Comparison of ENCODE assay signal across 11 cellular contexts in genomic region chr15:87777054-87777498, GRCh38.
A peak's percentile ranks its signal among the peaks of the same experiment; 100 is the strongest.
DNase-seq lines count a peak whose midpoint lies in the region; ATAC-seq and TF ChIP-seq lines count a peak whose summit lies in the region.
"Had no signal": no experiment of that assay in that cellular context is flagged by ENCODE, and none has a peak within 500 bp of the region (broad histone marks: within the 10 kb centered on the region; RNA-seq: fewer than 3 reads in every experiment).

No MANE protein-coding gene starts in this region.

- ATAC-seq in psoas muscle (peak; percentile 67 to 90 (median 84)), HG02642 (IDR thresholded peaks at IDR 0.05; ENCODE audit: poor library complexity, unreplicated experiment) (no peak)
- ATAC-seq: esophagus mucosa had no signal

- H3K9me3 ChIP-seq in psoas muscle (no peaks in the 10 kb centered on the region), smooth muscle cell (replicated peaks; ENCODE audit: low read depth) (no peaks in the 10 kb centered on the region)

- H3K9ac ChIP-seq in smooth muscle cell (ENCODE audit: low read depth) = no peak overlapping the region

- H3K79me2 ChIP-seq in smooth muscle cell (ENCODE audit: low read depth) = no peaks in the 10 kb centered on the region

- H3K4me1 ChIP-seq in psoas muscle (peaks cover 3% of the 10 kb centered on the region), smooth muscle cell (ENCODE audit: low read depth) (no peaks in the 10 kb centered on the region)

- DNase-seq in EL (peak; percentile 90), MV-4-11 (lab: John Stamatoyannopoulos, UW) (peak; percentile 92), fibroblast of peridontal ligament (ENCODE audit: extremely low read depth) (peak; percentile 91), psoas muscle (peak in 1 of 2 donors; percentile 20), osteocyte (ENCODE audit: extremely low spot score, unreplicated experiment) (no peak), NCI-H146 treated with DMSO at 0.1 percent for 48 hours (lab: John Stamatoyannopoulos, UW; ENCODE audit: unreplicated experiment) (no peak), smooth muscle cell (lab: John Stamatoyannopoulos, UW; ENCODE audit: unreplicated experiment) (no peak)
- DNase-seq: DMS153, NCI-H69 had no signal

- no peaks in the 10 kb centered on the region for H3K27me3 Mint-ChIP-seq in osteocyte (ENCODE audit: unreplicated experiment)

- no peaks in the 10 kb centered on the region for H3F3A ChIP-seq in smooth muscle cell (ENCODE audit: low read depth)

- peaks cover 4% of the 10 kb centered on the region for H3K4me1 Mint-ChIP-seq in osteocyte (ENCODE audit: unreplicated experiment)

- no peaks in the 10 kb centered on the region for H3K9me3 Mint-ChIP-seq in osteocyte (ENCODE audit: unreplicated experiment)

- H3K27ac ChIP-seq in psoas muscle = no peak overlapping the region
- no peak overlapping the region for H3K27ac ChIP-seq in smooth muscle cell (ENCODE audit: low read depth)

- intact Hi-C loops in psoas muscle (cut with DNase I) = no loop called here

- no peaks in the 10 kb centered on the region for H4K20me1 ChIP-seq in smooth muscle cell (ENCODE audit: low read depth)

- no peak overlapping the region for H2AFZ ChIP-seq in smooth muscle cell (ENCODE audit: low read depth)

- no peaks in the 10 kb centered on the region for H3K36me3 Mint-ChIP-seq in osteocyte (ENCODE audit: unreplicated experiment)

- H3K4me3 Mint-ChIP-seq in osteocyte (ENCODE audit: unreplicated experiment) = no peak overlapping the region

- H3K36me3 ChIP-seq in psoas muscle (ENCODE audit: insufficient read depth in 1 of 2, low read depth in 1 of 2) (no peaks in the 10 kb centered on the region), smooth muscle cell (ENCODE audit: low read depth) (no peaks in the 10 kb centered on the region)

- TF ChIP-seq CTCF in psoas muscle (IDR thresholded peaks at IDR 0.05) (no peak), osteocyte (IDR thresholded peaks at IDR 0.05) (no peak), smooth muscle cell (IDR thresholded peaks at IDR 0.05; ENCODE audit: borderline replicate concordance, insufficient read depth, poor library complexity, severe bottlenecking) (no peak)

- no peaks in the 10 kb centered on the region for H3K27me3 ChIP-seq in psoas muscle (ENCODE audit: insufficient read depth in 3 of 3, low read length in 2 of 3)
- no peaks in the 10 kb centered on the region for H3K27me3 ChIP-seq in smooth muscle cell (ENCODE audit: low read depth)

- no peak overlapping the region for H3K4me3 ChIP-seq in psoas muscle
- no peak overlapping the region for H3K4me3 ChIP-seq in smooth muscle cell

- H3K4me2 ChIP-seq in smooth muscle cell = no peak overlapping the region

- H3K27ac Mint-ChIP-seq in osteocyte (ENCODE audit: unreplicated experiment) = no peak overlapping the region

- WGBS in psoas muscle, 3 donors = 18 to 21% (median 19%) methylated on average over 2 of the region's 2 CpGs
- WGBS in smooth muscle cell (ENCODE audit: low lambda C conversion rate) = 60% methylated on average over 2 of the region's 2 CpGs

Comparison
In these comparisons a context has a peak if more than half of its experiments do, and no peak if none do; other contexts are left out.
1. DNase-seq: peak in EL (single experiment), MV-4-11 (single experiment) and fibroblast of peridontal ligament (single experiment); none in osteocyte (single experiment), NCI-H146 treated with DMSO at 0.1 percent for 48 hours (single experiment) and smooth muscle cell (single experiment).